In the genomic region with DNA sequence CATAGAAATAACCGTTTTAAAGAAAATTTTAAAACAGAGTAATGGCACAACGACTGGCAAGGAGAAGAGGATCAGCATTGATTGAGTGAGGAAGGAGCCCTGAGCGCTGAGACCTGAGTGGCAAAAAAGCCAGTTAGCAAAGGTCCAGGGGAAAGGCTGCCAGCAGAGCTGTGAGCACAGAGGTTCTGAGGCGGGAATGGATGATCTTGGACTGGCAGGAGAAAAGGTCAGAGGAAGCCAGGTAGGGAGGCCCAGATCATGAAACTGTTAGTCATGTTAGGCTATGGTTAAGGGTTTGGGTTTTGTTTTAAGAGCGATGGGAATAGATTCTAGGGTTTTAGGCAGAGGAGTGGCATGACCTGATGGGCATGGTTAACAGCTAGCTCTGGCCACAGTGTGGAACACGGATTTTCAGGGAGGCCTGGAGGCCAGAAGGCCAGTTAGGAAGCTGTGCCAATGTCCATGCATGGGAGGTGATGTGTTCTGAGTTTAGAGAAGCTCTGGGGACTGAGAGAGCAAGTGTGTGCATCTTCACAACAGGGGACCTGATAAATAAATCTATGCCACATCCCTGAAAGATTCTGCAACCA, we compare ENCODE assay signal across 23 cellular contexts.
"Had no signal": no experiment of that assay in that cellular context is flagged by ENCODE, and none has a peak within 500 bp of the region (broad histone marks: within the 10 kb centered on the region; RNA-seq: fewer than 3 reads in every experiment).

No MANE protein-coding gene starts in this region.

- H3K4me3 Mint-ChIP-seq: IgD-negative memory B cell had no signal

- H3K4me2 ChIP-seq: KMS-11 had no signal

- H3K9me3 Mint-ChIP-seq: IgD-negative memory B cell had no signal

- H3K27ac ChIP-seq: HL-60, KMS-11, SJSA1, SK-N-MC had no signal

- H3K9ac ChIP-seq: KMS-11 had no signal

- DNase-seq: Kasumi-1, MM.1S, NCI-H1092 treated with DMSO at 0.1 percent for 48 hours, NCI-H1436, NCI-H187, NCI-H2029, NCI-H2081 treated with DMSO at 0.1 percent for 48 hours, NCI-H2171, NCI-H226, NCI-H446, NCI-H510A, NCI-H524 treated with DMSO at 0.1 percent for 48 hours, NCI-H69, NCI-H774, Right ventricle myocardium superior, RPMI8226, SIG-M5 had no signal

- H3K9me3 ChIP-seq: SJSA1 had no signal

- H3K36me3 ChIP-seq: SJSA1 had no signal

- H3K4me1 ChIP-seq: SJSA1 had no signal

- ATAC-seq: K562 had no signal

- H3K27ac Mint-ChIP-seq: IgD-negative memory B cell had no signal

- H3K4me3 ChIP-seq: K562, SJSA1, SK-N-MC had no signal

- H3K36me3 Mint-ChIP-seq: IgD-negative memory B cell had no signal
